Comparison of ENCODE assay signal across 10 cellular contexts in genomic region chr4:123506311-123506685, GRCh38.
A peak's percentile ranks its signal among the peaks of the same experiment; 100 is the strongest.
DNase-seq lines count a peak whose midpoint lies in the region; ATAC-seq and TF ChIP-seq lines count a peak whose summit lies in the region.
"Had no signal": no experiment of that assay in that cellular context is flagged by ENCODE, and none has a peak within 500 bp of the region (broad histone marks: within the 10 kb centered on the region; RNA-seq: fewer than 3 reads in every experiment).

No MANE protein-coding gene starts in this region.

- peaks cover 15% of the 10 kb centered on the region for H3K4me1 Mint-ChIP-seq in HFFc6 (ENCODE audit: low read depth)
- peaks cover 18% of the 10 kb centered on the region for H3K4me1 Mint-ChIP-seq in activated T-helper 2 cell treated with anti-CD3 and anti-CD28 coated beads, Interferon-gamma antibody, Interleukin-2, Interleukin-4, amounts not matched to agents 10 μg/mL and 5 μg/mL and 100 μg/mL, durations not matched to agents 14 hours and 24 hours and 36 hours (ENCODE audit: low read depth)

- POLR2A ChIA-PET in GM10248 (lab: Yijun Ruan, JAX) = no interaction called here

- H3K9me3 Mint-ChIP-seq in HFFc6 = no peaks in the 10 kb centered on the region
- no peaks in the 10 kb centered on the region for H3K9me3 Mint-ChIP-seq in activated T-helper 2 cell treated with anti-CD3 and anti-CD28 coated beads, Interferon-gamma antibody, Interleukin-2, Interleukin-4, amounts not matched to agents 10 μg/mL and 5 μg/mL and 100 μg/mL, durations not matched to agents 14 hours and 24 hours and 36 hours

- peaks cover 13% of the 10 kb centered on the region; the same call in 1 of the 2 replicates for H3K27me3 Mint-ChIP-seq in HFFc6 (ENCODE audit: insufficient read depth)
- H3K27me3 Mint-ChIP-seq in activated T-helper 2 cell treated with anti-CD3 and anti-CD28 coated beads, Interferon-gamma antibody, Interleukin-2, Interleukin-4, amounts not matched to agents 10 μg/mL and 5 μg/mL and 100 μg/mL, durations not matched to agents 14 hours and 24 hours and 36 hours (ENCODE audit: low read depth) = peaks cover 38% of the 10 kb centered on the region

- peak overlapping the region; percentile 40; the same call in 1 of the 2 replicates for H3K4me3 ChIP-seq in iPS-18c (ENCODE audit: insufficient read depth, low read depth, low read length)
- peak overlapping the region; percentile 57 for H3K4me3 ChIP-seq in skeletal muscle cell (ENCODE audit: low read depth, low read length)

- no peaks in the 10 kb centered on the region for H3K9me3 ChIP-seq in iPS-18c (ENCODE audit: control insufficient read depth, insufficient read depth, low read length)

- TF ChIP-seq CTCF in HFFc6 (IDR thresholded peaks at IDR 0.05) = no peak
- TF ChIP-seq CTCF in GM10248 (IDR thresholded peaks at IDR 0.05; ENCODE audit: control extremely low read depth, extremely low read depth, low read depth, missing control alignments) = no peak

- no peaks in the 10 kb centered on the region for H3K36me3 Mint-ChIP-seq in HFFc6 (ENCODE audit: low read depth)
- no peaks in the 10 kb centered on the region for H3K36me3 Mint-ChIP-seq in activated T-helper 2 cell treated with anti-CD3 and anti-CD28 coated beads, Interferon-gamma antibody, Interleukin-2, Interleukin-4, amounts not matched to agents 10 μg/mL and 5 μg/mL and 100 μg/mL, durations not matched to agents 14 hours and 24 hours and 36 hours (ENCODE audit: low read depth)

- peak overlapping the region; percentile 87; the same call in 1 of the 2 replicates for H3K4me3 Mint-ChIP-seq in HFFc6
- H3K4me3 Mint-ChIP-seq in activated T-helper 2 cell treated with anti-CD3 and anti-CD28 coated beads, Interferon-gamma antibody, Interleukin-2, Interleukin-4, amounts not matched to agents 10 μg/mL and 5 μg/mL and 100 μg/mL, durations not matched to agents 14 hours and 24 hours and 36 hours (ENCODE audit: low read depth) = peak overlapping the region; percentile 85

- no peak overlapping the region for H3K27ac Mint-ChIP-seq in HFFc6
- no peak overlapping the region for H3K27ac Mint-ChIP-seq in activated T-helper 2 cell treated with anti-CD3 and anti-CD28 coated beads, Interferon-gamma antibody, Interleukin-2, Interleukin-4, amounts not matched to agents 10 μg/mL and 5 μg/mL and 100 μg/mL, durations not matched to agents 14 hours and 24 hours and 36 hours

- intact Hi-C loops in activated T-helper 2 cell treated with anti-CD3 and anti-CD28 coated beads, Interferon-gamma antibody, Interleukin-2, Interleukin-4, amounts not matched to agents 10 μg/mL and 5 μg/mL and 100 μg/mL, durations not matched to agents 14 hours and 24 hours and 36 hours (cut with micrococcal nuclease) = no loop called here

- ATAC-seq in HG03439 (IDR thresholded peaks at IDR 0.05; ENCODE audit: unreplicated experiment) = no peak

- CTCF ChIA-PET in GM10248 (lab: Yijun Ruan, JAX) = no interaction called here

- DNase-seq in HFFc6 (no peak), skeletal muscle cell (ENCODE audit: low read depth) (no peak), islet precursor cell (no peak), NCI-H510A treated with DMSO at 0.1 percent for 48 hours (lab: John Stamatoyannopoulos, UW) (no peak), GM10248 (ENCODE audit: extremely low spot score) (no peak)
- DNase-seq in activated T-helper 2 cell treated with anti-CD3 and anti-CD28 coated beads, Interferon-gamma antibody, Interleukin-2, Interleukin-4, amounts not matched to agents 10 μg/mL and 5 μg/mL and 100 μg/mL, durations not matched to agents 14 hours and 24 hours and 36 hours (ENCODE audit: low spot score) = no peak
- DNase-seq: activated CD4-positive, alpha-beta T cell treated with anti-CD3 and anti-CD28 coated beads for 4 hours; GF-D8 had no signal
